Comparison of ENCODE assay signal across 19 cellular contexts in the genomic region with DNA sequence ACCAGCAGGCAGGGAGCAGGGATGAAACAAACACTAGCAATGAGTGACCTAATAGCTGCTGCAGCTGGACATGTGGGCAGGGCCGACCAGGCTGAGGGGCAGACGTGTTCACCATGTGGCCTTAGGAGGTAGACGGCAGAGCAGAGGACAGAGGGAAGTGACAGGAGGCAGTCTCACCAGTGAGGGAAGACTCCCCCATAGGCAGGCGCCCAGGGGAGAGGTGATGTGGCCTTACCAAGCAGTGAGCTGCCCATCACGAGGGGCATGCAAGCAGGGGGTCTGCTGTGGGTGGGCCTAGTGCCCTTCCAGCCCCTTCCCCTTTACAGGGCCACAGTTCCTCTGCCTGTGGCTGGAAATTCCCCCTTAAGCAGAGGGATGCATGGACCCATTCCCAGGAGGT.
"Had no signal": no experiment of that assay in that cellular context is flagged by ENCODE, and none has a peak within 500 bp of the region (broad histone marks: within the 10 kb centered on the region; RNA-seq: fewer than 3 reads in every experiment).

No MANE protein-coding gene starts in this region.

- H3K9ac ChIP-seq: parathyroid adenoma, SK-N-SH had no signal

- H3K4me3 Mint-ChIP-seq: activated B cell treated with CpG ODN at 0.5 μM for 24 hours; activated CD4-positive, alpha-beta T cell treated with anti-CD3 and anti-CD28 coated beads, Interleukin-2, amount 10 ng/mL, durations not matched to agents 24 days and 14 days; activated naive CD8-positive, alpha-beta T cell treated with anti-CD3 and anti-CD28 coated beads, Interleukin-2, amount 10 ng/mL, durations not matched to agents 7 days and 5 days; activated T-cell treated with anti-CD3 and anti-CD28 coated beads, Interleukin-2, amount 50 U/mL, for 72 hours; dendritic cell treated with granulocyte-macrophage colony-stimulating factor and Interleukin-4, amounts not matched to agents 40 ng/mL and 50 ng/mL, for 4 days; effector memory CD8-positive, alpha-beta T cell; natural killer cell treated with Interleukin-12 subunit alpha and Interleukin-12 subunit beta and Interleukin-15 and Interleukin-18, amount 100 ng/mL, for 72 hours; stimulated activated naive B cell treated with anti-CD40 and anti-IgM and Interleukin-4, amounts not matched to agents 10 μg/mL and 1 μg/mL and 100 μg/mL, for 72 hours had no signal

- DNase-seq: activated B cell treated with CpG ODN at 0.5 μM for 24 hours; activated CD4-positive, alpha-beta T cell treated with anti-CD3 and anti-CD28 coated beads, Interleukin-2, amount 10 ng/mL, durations not matched to agents 24 days and 14 days; activated CD8-positive, alpha-beta memory T cell treated with anti-CD3 and anti-CD28 coated beads, Interleukin-2, amount 50 U/mL, for 4 hours; activated gamma-delta T cell treated with Interleukin-2 at 50 U/mL for 16 hours; activated naive CD8-positive, alpha-beta T cell treated with anti-CD3 and anti-CD28 coated beads, Interleukin-2, amount 10 ng/mL, durations not matched to agents 7 days and 5 days; activated T-cell treated with anti-CD3 and anti-CD28 coated beads, Interleukin-2, amount 50 U/mL, for 72 hours; cerebellar nuclear complex; effector memory CD8-positive, alpha-beta T cell; esophagus squamous epithelium; lower lobe of right lung; SK-N-SH; stimulated activated naive B cell treated with anti-CD40 and anti-IgM and Interleukin-4, amounts not matched to agents 10 μg/mL and 1 μg/mL and 100 μg/mL, for 72 hours; T-helper 9 cell; upper lobe of right lung had no signal

- H3K4me1 ChIP-seq: esophagus squamous epithelium, lower lobe of right lung, parathyroid adenoma, upper lobe of right lung had no signal

- H3K27ac ChIP-seq: esophagus squamous epithelium, lower lobe of right lung, neutrophil, parathyroid adenoma, upper lobe of right lung had no signal

- H3K4me2 ChIP-seq: SK-N-SH had no signal

- H3K27ac Mint-ChIP-seq: activated B cell treated with CpG ODN at 0.5 μM for 24 hours; activated CD4-positive, alpha-beta T cell treated with anti-CD3 and anti-CD28 coated beads, Interleukin-2, amount 10 ng/mL, durations not matched to agents 24 days and 14 days; activated naive CD8-positive, alpha-beta T cell treated with anti-CD3 and anti-CD28 coated beads, Interleukin-2, amount 10 ng/mL, durations not matched to agents 7 days and 5 days; activated T-cell treated with anti-CD3 and anti-CD28 coated beads, Interleukin-2, amount 50 U/mL, for 72 hours; dendritic cell treated with granulocyte-macrophage colony-stimulating factor and Interleukin-4, amounts not matched to agents 40 ng/mL and 50 ng/mL, for 4 days; effector memory CD8-positive, alpha-beta T cell; natural killer cell treated with Interleukin-12 subunit alpha and Interleukin-12 subunit beta and Interleukin-15 and Interleukin-18, amount 100 ng/mL, for 72 hours; stimulated activated naive B cell treated with anti-CD40 and anti-IgM and Interleukin-4, amounts not matched to agents 10 μg/mL and 1 μg/mL and 100 μg/mL, for 72 hours had no signal

- H3K36me3 Mint-ChIP-seq: activated naive CD8-positive, alpha-beta T cell treated with anti-CD3 and anti-CD28 coated beads, Interleukin-2, amount 10 ng/mL, durations not matched to agents 7 days and 5 days; natural killer cell treated with Interleukin-12 subunit alpha and Interleukin-12 subunit beta and Interleukin-15 and Interleukin-18, amount 100 ng/mL, for 72 hours; stimulated activated naive B cell treated with anti-CD40 and anti-IgM and Interleukin-4, amounts not matched to agents 10 μg/mL and 1 μg/mL and 100 μg/mL, for 72 hours had no signal

- H3K27me3 Mint-ChIP-seq: activated B cell treated with CpG ODN at 0.5 μM for 24 hours; activated CD4-positive, alpha-beta T cell treated with anti-CD3 and anti-CD28 coated beads, Interleukin-2, amount 10 ng/mL, durations not matched to agents 24 days and 14 days; activated naive CD8-positive, alpha-beta T cell treated with anti-CD3 and anti-CD28 coated beads, Interleukin-2, amount 10 ng/mL, durations not matched to agents 7 days and 5 days; effector memory CD8-positive, alpha-beta T cell; natural killer cell treated with Interleukin-12 subunit alpha and Interleukin-12 subunit beta and Interleukin-15 and Interleukin-18, amount 100 ng/mL, for 72 hours; stimulated activated naive B cell treated with anti-CD40 and anti-IgM and Interleukin-4, amounts not matched to agents 10 μg/mL and 1 μg/mL and 100 μg/mL, for 72 hours had no signal

- H3K4me3 ChIP-seq: esophagus squamous epithelium, lower lobe of right lung, upper lobe of right lung had no signal

- H3K9me3 ChIP-seq: esophagus squamous epithelium, lower lobe of right lung, neutrophil, SK-N-SH, upper lobe of right lung had no signal

- H3K9me3 Mint-ChIP-seq: activated B cell treated with CpG ODN at 0.5 μM for 24 hours; activated CD4-positive, alpha-beta T cell treated with anti-CD3 and anti-CD28 coated beads, Interleukin-2, amount 10 ng/mL, durations not matched to agents 24 days and 14 days; activated naive CD8-positive, alpha-beta T cell treated with anti-CD3 and anti-CD28 coated beads, Interleukin-2, amount 10 ng/mL, durations not matched to agents 7 days and 5 days; activated T-cell treated with anti-CD3 and anti-CD28 coated beads, Interleukin-2, amount 50 U/mL, for 72 hours; dendritic cell treated with granulocyte-macrophage colony-stimulating factor and Interleukin-4, amounts not matched to agents 40 ng/mL and 50 ng/mL, for 4 days; effector memory CD8-positive, alpha-beta T cell; natural killer cell treated with Interleukin-12 subunit alpha and Interleukin-12 subunit beta and Interleukin-15 and Interleukin-18, amount 100 ng/mL, for 72 hours; stimulated activated naive B cell treated with anti-CD40 and anti-IgM and Interleukin-4, amounts not matched to agents 10 μg/mL and 1 μg/mL and 100 μg/mL, for 72 hours had no signal

- H3K36me3 ChIP-seq: esophagus squamous epithelium, lower lobe of right lung, neutrophil, upper lobe of right lung had no signal

- ATAC-seq: activated T-cell treated with anti-CD3 and anti-CD28 coated beads, Interleukin-2, amount 50 U/mL, for 72 hours; effector memory CD8-positive, alpha-beta T cell; lower lobe of right lung; natural killer cell treated with Interleukin-12 subunit alpha and Interleukin-12 subunit beta and Interleukin-15 and Interleukin-18, amount 100 ng/mL, for 72 hours; sciatic nerve; stimulated activated naive B cell treated with anti-CD40 and anti-IgM and Interleukin-4, amounts not matched to agents 10 μg/mL and 1 μg/mL and 100 μg/mL, for 72 hours; upper lobe of right lung had no signal
